Comparison of ENCODE assay signal across 2 cellular contexts in genomic region chr6:31676322-31676903, GRCh38.
TF ChIP-seq lines count a peak whose summit lies in the region.

No MANE protein-coding gene starts in this region.

TF ChIP-seq in IMR-90, 13 proteins besides CTCF, POLR2A, EP300 and RAD21:
- TF ChIP-seq NFE2L2 (IDR thresholded peaks at IDR 0.05; ENCODE audit: low read depth, low read length) (no peak), CHD1 (IDR thresholded peaks at IDR 0.05; ENCODE audit: low read depth, low read length) (no peak), ELK1 (IDR thresholded peaks at IDR 0.05; ENCODE audit: borderline replicate concordance, low read depth, low read length) (no peak), RCOR1 (IDR thresholded peaks at IDR 0.05; ENCODE audit: insufficient replicate concordance, low read length) (no peak), CEBPB (IDR thresholded peaks at IDR 0.05; ENCODE audit: low read depth, low read length) (no peak), SMC3 (IDR thresholded peaks at IDR 0.05; ENCODE audit: low read depth, low read length) (no peak), BHLHE40 (IDR thresholded peaks at IDR 0.05; ENCODE audit: low read depth, low read length) (no peak)

TF ChIP-seq in SK-N-SH treated with all-trans-retinoic acid at 6 μM for 48 hours, 23 proteins besides CTCF, POLR2A, EP300 and RAD21:
- TF ChIP-seq SNAI2 (CRISPR knock-in tag; IDR thresholded peaks at IDR 0.05) (no peak), ESRRG (CRISPR knock-in tag; IDR thresholded peaks at IDR 0.05) (no peak), RARB (CRISPR knock-in tag; IDR thresholded peaks at IDR 0.05) (no peak), ZFP3 (CRISPR knock-in tag; IDR thresholded peaks at IDR 0.05) (no peak), ARNTL (CRISPR knock-in tag; IDR thresholded peaks at IDR 0.05; ENCODE audit: borderline replicate concordance, low read depth) (no peak), TOX (CRISPR knock-in tag; IDR thresholded peaks at IDR 0.05; ENCODE audit: borderline replicate concordance) (no peak), ZNF8 (CRISPR knock-in tag; IDR thresholded peaks at IDR 0.05) (no peak), CSDC2 (CRISPR knock-in tag; IDR thresholded peaks at IDR 0.05) (no peak), ISL1 (CRISPR knock-in tag; IDR thresholded peaks at IDR 0.05) (no peak)
- TF ChIP-seq, protein P1, sequence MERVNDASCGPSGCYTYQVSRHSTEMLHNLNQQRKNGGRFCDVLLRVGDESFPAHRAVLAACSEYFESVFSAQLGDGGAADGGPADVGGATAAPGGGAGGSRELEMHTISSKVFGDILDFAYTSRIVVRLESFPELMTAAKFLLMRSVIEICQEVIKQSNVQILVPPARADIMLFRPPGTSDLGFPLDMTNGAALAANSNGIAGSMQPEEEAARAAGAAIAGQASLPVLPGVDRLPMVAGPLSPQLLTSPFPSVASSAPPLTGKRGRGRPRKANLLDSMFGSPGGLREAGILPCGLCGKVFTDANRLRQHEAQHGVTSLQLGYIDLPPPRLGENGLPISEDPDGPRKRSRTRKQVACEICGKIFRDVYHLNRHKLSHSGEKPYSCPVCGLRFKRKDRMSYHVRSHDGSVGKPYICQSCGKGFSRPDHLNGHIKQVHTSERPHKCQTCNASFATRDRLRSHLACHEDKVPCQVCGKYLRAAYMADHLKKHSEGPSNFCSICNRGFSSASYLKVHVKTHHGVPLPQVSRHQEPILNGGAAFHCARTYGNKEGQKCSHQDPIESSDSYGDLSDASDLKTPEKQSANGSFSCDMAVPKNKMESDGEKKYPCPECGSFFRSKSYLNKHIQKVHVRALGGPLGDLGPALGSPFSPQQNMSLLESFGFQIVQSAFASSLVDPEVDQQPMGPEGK (CRISPR knock-in tag; IDR thresholded peaks at IDR 0.05; ENCODE audit: borderline replicate concordance), result no peak
- TF ChIP-seq, protein P2, sequence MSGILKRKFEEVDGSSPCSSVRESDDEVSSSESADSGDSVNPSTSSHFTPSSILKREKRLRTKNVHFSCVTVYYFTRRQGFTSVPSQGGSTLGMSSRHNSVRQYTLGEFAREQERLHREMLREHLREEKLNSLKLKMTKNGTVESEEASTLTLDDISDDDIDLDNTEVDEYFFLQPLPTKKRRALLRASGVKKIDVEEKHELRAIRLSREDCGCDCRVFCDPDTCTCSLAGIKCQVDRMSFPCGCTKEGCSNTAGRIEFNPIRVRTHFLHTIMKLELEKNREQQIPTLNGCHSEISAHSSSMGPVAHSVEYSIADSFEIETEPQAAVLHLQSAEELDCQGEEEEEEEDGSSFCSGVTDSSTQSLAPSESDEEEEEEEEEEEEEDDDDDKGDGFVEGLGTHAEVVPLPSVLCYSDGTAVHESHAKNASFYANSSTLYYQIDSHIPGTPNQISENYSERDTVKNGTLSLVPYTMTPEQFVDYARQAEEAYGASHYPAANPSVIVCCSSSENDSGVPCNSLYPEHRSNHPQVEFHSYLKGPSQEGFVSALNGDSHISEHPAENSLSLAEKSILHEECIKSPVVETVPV (CRISPR knock-in tag; IDR thresholded peaks at IDR 0.05), result no peak
